ENCODE assay signal across 8 cellular contexts in the genomic region with DNA sequence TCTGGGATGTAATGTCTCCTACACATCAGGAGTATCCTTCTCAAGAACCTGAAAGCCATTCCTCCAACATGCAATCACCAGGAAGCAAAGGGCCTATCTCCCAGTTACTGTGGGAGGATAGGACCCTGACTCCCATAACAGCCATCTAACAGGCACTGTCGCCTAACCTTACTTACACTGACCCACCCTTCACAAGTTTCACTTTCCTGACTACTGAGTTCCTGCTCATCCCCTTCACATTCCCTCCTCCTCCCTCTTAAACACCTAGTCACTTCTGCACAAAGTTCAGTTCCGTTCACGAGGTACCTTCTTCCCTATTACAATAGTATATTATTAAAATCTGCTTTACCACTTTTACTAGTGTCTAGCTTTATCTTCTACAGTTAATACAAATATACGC. TPM values are rescaled to one million over a fixed set of nuclear protein-coding genes. Genes with fewer than 3 reads are reported as not detected.
DNase-seq lines count a peak whose midpoint lies in the region; ATAC-seq and TF ChIP-seq lines count a peak whose summit lies in the region.

No MANE protein-coding gene starts in this region.

- H3K79me2 ChIP-seq in DOHH2 (ENCODE audit: control insufficient read depth, low read length) (peaks cover 51% of the 10 kb centered on the region), MM.1S (ENCODE audit: low read length) (peaks cover 71% of the 10 kb centered on the region), osteoblast (ENCODE audit: insufficient read depth, low read length) (peaks cover 29% of the 10 kb centered on the region)

- peak overlapping the region; percentile 90 for H3K4me3 ChIP-seq in DOHH2 (ENCODE audit: low read length)
- peak overlapping the region; percentile 89 for H3K4me3 ChIP-seq in MM.1S (ENCODE audit: low read length)
- peak overlapping the region; percentile 91 for H3K4me3 ChIP-seq in effector memory CD4-positive, alpha-beta T cell (ENCODE audit: insufficient read depth, low read depth, low read length, poor library complexity, severe bottlenecking)
- H3K4me3 ChIP-seq in osteoblast (ENCODE audit: insufficient read depth, low read length): peak overlapping the region; percentile 79
- no peak overlapping the region for H3K4me3 ChIP-seq in H7 (ENCODE audit: insufficient read depth, low read depth, low read length)

- DNase-seq in MM.1S: no peak
- no peak for DNase-seq in effector memory CD4-positive, alpha-beta T cell
- peak; percentile 6 for DNase-seq in osteoblast (ENCODE audit: insufficient read length, low spot score, missing footprints)
- DNase-seq in dermis blood vessel endothelial cell: no peak
- no peak for DNase-seq in NCI-H2107 treated with DMSO at 0.1 percent for 48 hours (lab: John Stamatoyannopoulos, UW; ENCODE audit: unreplicated experiment)
- DNase-seq in H7: no peak

- H4K20me1 ChIP-seq in DOHH2 (ENCODE audit: control insufficient read depth, insufficient read depth, low read depth, low read length) (peaks cover 8% of the 10 kb centered on the region; the same call in 1 of the 2 replicates), MM.1S (ENCODE audit: insufficient read depth, low read length) (peaks cover 4% of the 10 kb centered on the region; the same call in 1 of the 2 replicates), osteoblast (ENCODE audit: insufficient read depth, low read length) (no peaks in the 10 kb centered on the region)

- H3K9me3 ChIP-seq in DOHH2 (ENCODE audit: control insufficient read depth, insufficient read depth, low read length): no peaks in the 10 kb centered on the region
- H3K9me3 ChIP-seq in MM.1S (replicated peaks; ENCODE audit: insufficient read depth, low read length): no peaks in the 10 kb centered on the region
- no peaks in the 10 kb centered on the region for H3K9me3 ChIP-seq in effector memory CD4-positive, alpha-beta T cell (ENCODE audit: control insufficient read depth, low read length)
- H3K9me3 ChIP-seq in osteoblast (ENCODE audit: low read depth, low read length): no peaks in the 10 kb centered on the region

- H3K27me3 ChIP-seq in DOHH2 (ENCODE audit: control insufficient read depth, low read length): no peaks in the 10 kb centered on the region
- no peaks in the 10 kb centered on the region for H3K27me3 ChIP-seq in MM.1S (replicated peaks; ENCODE audit: insufficient read depth, low read length)
- H3K27me3 ChIP-seq in effector memory CD4-positive, alpha-beta T cell (replicated peaks; ENCODE audit: control insufficient read depth, insufficient read depth, low read length, poor library complexity, severe bottlenecking): no peaks in the 10 kb centered on the region
- H3K27me3 ChIP-seq in osteoblast (ENCODE audit: insufficient read depth, low read length): no peaks in the 10 kb centered on the region
- peaks cover 13% of the 10 kb centered on the region for H3K27me3 ChIP-seq in H7 (ENCODE audit: control insufficient read depth, insufficient read depth, low read length)

- H3K36me3 ChIP-seq in DOHH2 (ENCODE audit: control insufficient read depth, low read length): peaks cover 31% of the 10 kb centered on the region
- no peaks in the 10 kb centered on the region; the same call in 1 of the 2 replicates for H3K36me3 ChIP-seq in MM.1S (replicated peaks; ENCODE audit: insufficient read depth, low read length)
- H3K36me3 ChIP-seq in effector memory CD4-positive, alpha-beta T cell (ENCODE audit: control insufficient read depth, insufficient read depth, low read length): no peaks in the 10 kb centered on the region
- H3K36me3 ChIP-seq in osteoblast (ENCODE audit: insufficient read depth, low read length): no peaks in the 10 kb centered on the region
- no peaks in the 10 kb centered on the region; the same call in none of the 2 replicates for H3K36me3 ChIP-seq in H7 (replicated peaks; ENCODE audit: control insufficient read depth, insufficient read depth, low read length)

- peak overlapping the region; percentile 72; the same call in 1 of the 2 replicates for H3K9ac ChIP-seq in MM.1S (ENCODE audit: low read length)

- H3K27ac ChIP-seq in DOHH2 (ENCODE audit: low read depth, low read length): peak overlapping the region; percentile 43; the same call in 1 of the 2 replicates
- no peak overlapping the region; the same call in 1 of the 2 replicates for H3K27ac ChIP-seq in MM.1S (ENCODE audit: low read length)
- H3K27ac ChIP-seq in effector memory CD4-positive, alpha-beta T cell (ENCODE audit: insufficient read depth, low read length, poor library complexity, severe bottlenecking): peak overlapping the region; percentile 83
- no peak overlapping the region for H3K27ac ChIP-seq in osteoblast (ENCODE audit: low read depth, low read length)

- H2AFZ ChIP-seq in MM.1S (ENCODE audit: low read length): no peak overlapping the region
- H2AFZ ChIP-seq in osteoblast (ENCODE audit: low read length): no peak overlapping the region

- H3K9me2 ChIP-seq in DOHH2 (replicated peaks; ENCODE audit: control insufficient read depth, low read length) (no peaks in the 10 kb centered on the region), MM.1S (replicated peaks; ENCODE audit: insufficient read depth, low read length) (no peaks in the 10 kb centered on the region)

- peaks cover 42% of the 10 kb centered on the region for H3K4me1 ChIP-seq in DOHH2 (ENCODE audit: control insufficient read depth, low read length)
- peaks cover 7% of the 10 kb centered on the region for H3K4me1 ChIP-seq in MM.1S (ENCODE audit: low read length)
- peaks cover 23% of the 10 kb centered on the region for H3K4me1 ChIP-seq in effector memory CD4-positive, alpha-beta T cell (ENCODE audit: control insufficient read depth, insufficient read depth, low read length, poor library complexity, severe bottlenecking)
- peaks cover 16% of the 10 kb centered on the region for H3K4me1 ChIP-seq in osteoblast (ENCODE audit: insufficient read depth, low read length)

- TF ChIP-seq CTCF in DOHH2 (IDR thresholded peaks at IDR 0.05; ENCODE audit: low read depth, low read length, poor library complexity, severe bottlenecking): no peak
- no peak for TF ChIP-seq CTCF in MM.1S (IDR thresholded peaks at IDR 0.05; ENCODE audit: low read length)
- no peak for TF ChIP-seq CTCF in osteoblast (IDR thresholded peaks at IDR 0.05; ENCODE audit: extremely low read depth, low read depth, low read length)

- ATAC-seq in GM19328 (IDR thresholded peaks at IDR 0.05; ENCODE audit: unreplicated experiment): no peak

- H3K4me2 ChIP-seq in DOHH2 (ENCODE audit: low read length) (peak overlapping the region; percentile 97), MM.1S (ENCODE audit: low read depth, low read length) (peak overlapping the region; percentile 94), osteoblast (ENCODE audit: insufficient read depth, low read length) (peak overlapping the region; percentile 94)

- H3F3A ChIP-seq in DOHH2 (ENCODE audit: control insufficient read depth, insufficient read depth) (peaks cover 8% of the 10 kb centered on the region), MM.1S (ENCODE audit: insufficient read depth, low read length) (peaks cover 21% of the 10 kb centered on the region; the same call in 1 of the 2 replicates)

RNA-seq across cellular contexts. Expression of a gene that starts 1.3 kb away (rescaled TPM):
- total RNA-seq in osteoblast: 0.36 and 0.88 TPM in 2 replicates
- 3.2 and 4.1 TPM in 2 replicates for total RNA-seq in dermis blood vessel endothelial cell
- 1.5 and 1.9 TPM in 2 replicates for total RNA-seq in H7 (2014; rRNA removed; shearing (Covaris generic))

RNA-seq across cellular contexts. Expression of a gene that starts 1.5 kb away (rescaled TPM):
- total RNA-seq in osteoblast (6.2 and 7.7 TPM in 2 replicates), dermis blood vessel endothelial cell (13.0 and 17.9 TPM in 2 replicates)
- 2.0 and 3.6 TPM in 2 replicates for total RNA-seq in H7 (2014; rRNA removed; shearing (Covaris generic))

Comparison
In these comparisons a context has a peak if more than half of its experiments do, and no peak if none do; other contexts are left out.
1. H3K27ac ChIP-seq: peak in DOHH2 (single experiment) and effector memory CD4-positive, alpha-beta T cell (single experiment); none in MM.1S (single experiment) and osteoblast (single experiment).
2. Peak in every context shown above with its lines, with median percentiles within 50 percentile points of each other: H3K4me2 ChIP-seq.